Comparison of ENCODE assay signal across 8 cellular contexts in the genomic region with DNA sequence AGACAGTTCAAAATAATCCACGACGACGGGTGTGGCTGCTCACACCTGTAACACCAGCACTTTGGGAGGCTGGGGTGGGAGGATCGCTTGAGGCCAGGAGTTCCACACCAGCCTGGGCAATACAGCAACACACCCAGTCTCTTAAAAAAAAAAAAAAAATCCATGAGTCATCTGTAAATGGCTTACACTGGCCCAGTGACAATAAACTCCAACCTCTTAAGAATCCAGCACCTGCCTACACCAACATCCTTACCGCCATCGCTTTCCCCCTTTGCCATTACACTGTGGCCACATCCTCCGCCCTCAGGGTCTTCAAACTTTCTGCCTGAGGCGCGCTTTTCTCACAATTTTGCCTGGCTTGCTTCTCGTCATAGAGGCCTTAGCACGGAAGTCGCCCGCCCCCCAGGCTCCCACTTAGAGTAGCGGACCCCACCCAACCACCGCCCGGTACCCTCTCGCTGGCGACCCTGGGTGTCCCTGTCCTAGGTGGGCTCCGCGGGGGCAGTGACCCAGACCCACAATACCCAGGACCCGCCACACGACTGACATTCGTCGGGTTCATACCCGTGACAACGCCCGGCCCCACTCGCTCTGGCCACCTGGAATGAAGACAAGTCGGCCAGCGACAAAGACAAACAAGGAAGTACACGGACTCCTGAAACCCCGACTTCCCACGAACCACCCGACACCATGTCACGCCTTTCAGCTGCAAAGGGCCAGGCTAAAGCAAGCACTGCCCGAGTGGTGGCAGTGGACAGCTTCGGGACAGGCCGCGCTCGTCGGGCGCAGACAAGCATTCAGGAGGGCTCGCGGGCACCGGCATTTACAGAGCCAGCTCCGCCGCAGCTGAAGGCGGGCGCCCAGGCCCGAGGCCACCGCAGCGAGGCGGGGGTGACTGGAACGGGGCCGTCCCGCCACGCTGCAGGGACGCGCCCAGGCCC. TPM values are rescaled to one million over a fixed set of nuclear protein-coding genes. Genes with fewer than 3 reads are reported as not detected.
A peak's percentile ranks its signal among the peaks of the same experiment; 100 is the strongest.
DNase-seq lines count a peak whose midpoint lies in the region; ATAC-seq, FAIRE-seq and TF ChIP-seq lines count a peak whose summit lies in the region.

No MANE protein-coding gene starts in this region.

- H3K27me3 ChIP-seq in BE2C = no peaks in the 10 kb centered on the region
- H3K27me3 ChIP-seq in iPS-18a (ENCODE audit: control insufficient read depth, insufficient read depth, low read length) = peaks cover 3% of the 10 kb centered on the region
- H3K27me3 ChIP-seq in skeletal muscle tissue (ENCODE audit: control insufficient read depth in 3 of 3, insufficient read depth in 3 of 3, low read length in 3 of 3) = no peaks in the 10 kb centered on the region

- H3K27ac ChIP-seq in iPS-18a (ENCODE audit: low read length) (no peak overlapping the region), skeletal muscle tissue (ENCODE audit: low read depth, low read length) (peak overlapping the region; percentile 98)

- H3K4me3 ChIP-seq in BE2C (ENCODE audit: low read depth, low read length) (peak overlapping the region; percentile 69), iPS-18a (ENCODE audit: low read length) (peak overlapping the region; percentile 90), skeletal muscle tissue (ENCODE audit: low read length in 3 of 3) (peak overlapping the region; percentile 82 to 96 (median 96))

- H3K9me3 ChIP-seq in BE2C (no peaks in the 10 kb centered on the region), iPS-18a (ENCODE audit: control insufficient read depth, low read depth, low read length) (no peaks in the 10 kb centered on the region), skeletal muscle tissue (ENCODE audit: control insufficient read depth in 3 of 3, low read length in 3 of 3) (no peaks in the 10 kb centered on the region)

- H3K36me3 ChIP-seq in BE2C (peaks cover 24% of the 10 kb centered on the region), iPS-18a (ENCODE audit: control insufficient read depth, low read depth, low read length) (peaks cover 20% of the 10 kb centered on the region), skeletal muscle tissue (ENCODE audit: control insufficient read depth in 3 of 3, insufficient read depth in 3 of 3, low read length in 3 of 3) (peaks cover 10 to 38% (median 18%) of the 10 kb centered on the region in 3 donors)

- peak; percentile 21 for FAIRE-seq in GM18507 (lab: Jason Lieb, UNC)

- TF ChIP-seq CTCF in BE2C (IDR thresholded peaks at IDR 0.05; ENCODE audit: low read depth, low read length) = no peak

- H3K4me1 ChIP-seq in BE2C (no peaks in the 10 kb centered on the region), iPS-18a (ENCODE audit: control insufficient read depth, low read depth, low read length) (peaks cover 5% of the 10 kb centered on the region), skeletal muscle tissue (ENCODE audit: control insufficient read depth in 3 of 3, insufficient read depth in 3 of 3, low read length in 3 of 3) (peaks cover 19 to 26% (median 23%) of the 10 kb centered on the region in 3 donors)

- ATAC-seq in HG02943 (IDR thresholded peaks at IDR 0.05; ENCODE audit: low read depth, unreplicated experiment) = peak; percentile 14

- DNase-seq in BE2C (no peak), GM18507 (ENCODE audit: extremely low spot score, insufficient read length, low read depth) (peak; percentile 22), NOMO-1 treated with dmso at 0.1 percent for 144 hours (lab: John Stamatoyannopoulos, UW; ENCODE audit: unreplicated experiment) (peak; percentile 9), astrocyte of the hippocampus (ENCODE audit: low read depth, low spot score) (peak; percentile 68), ecto neural progenitor cell (ENCODE audit: low spot score) (no peak)

- H3K9ac ChIP-seq in iPS-18a (ENCODE audit: low read length) (peak overlapping the region; percentile 89), skeletal muscle tissue (ENCODE audit: low read depth in 1 of 3, low read length in 3 of 3) (peak overlapping the region; percentile 65 to 99 (median 93))

RNA-seq across cellular contexts. Expression of a gene that starts 0.6 kb away (rescaled TPM):
- polyA plus RNA-seq in BE2C (2012; ENCODE audit: insufficient read depth, insufficient read length, low read depth) = 46.7 TPM
- total RNA-seq in skeletal muscle tissue = 41.8 TPM

RNA-seq across cellular contexts. Expression of a gene that starts 59.4 kb away (rescaled TPM):
- polyA plus RNA-seq in BE2C (2012; ENCODE audit: insufficient read depth, insufficient read length, low read depth) = 67.5 TPM
- total RNA-seq in skeletal muscle tissue = 14.1 TPM

Comparison
In these comparisons a context has a peak if more than half of its experiments do, and no peak if none do; other contexts are left out.
1. DNase-seq: peak in GM18507 (single experiment), NOMO-1 treated with dmso at 0.1 percent for 144 hours (single experiment) and astrocyte of the hippocampus (single experiment); none in BE2C (single experiment) and ecto neural progenitor cell (single experiment).
2. Peak in every context shown above with its lines, with median percentiles within 50 percentile points of each other: H3K4me3 ChIP-seq.